Comparison of ENCODE assay signal across 8 cellular contexts in genomic region chr10:73253226-73253557, GRCh38. TPM values are rescaled to one million over a fixed set of nuclear protein-coding genes. Genes with fewer than 3 reads are reported as not detected.
DNase-seq lines count a peak whose midpoint lies in the region; ATAC-seq, FAIRE-seq and TF ChIP-seq lines count a peak whose summit lies in the region.

No MANE protein-coding gene starts in this region.

- no peak overlapping the region for H2BK12ac ChIP-seq in mesenchymal stem cell (ENCODE audit: low read length in 2 of 2)

- CTCF ChIA-PET in MCF 10A (lab: Yijun Ruan, JAX), result interaction anchor here (0.5 to 1.5 kb wide), 3 partner anchors 10 to 960 kb away, joined by 3 to 8 read pairs (median 4); no protein-coding TSS in a partner anchor

- H4K91ac ChIP-seq in mesenchymal stem cell (ENCODE audit: low read length), result no peak overlapping the region

- no peak overlapping the region for H2BK15ac ChIP-seq in mesenchymal stem cell (ENCODE audit: low read depth, poor library complexity, severe bottlenecking)

- H3K18ac ChIP-seq in mesenchymal stem cell (ENCODE audit: low read depth in 1 of 2, low read length in 2 of 2), result no peak overlapping the region

- H3K23ac ChIP-seq in mesenchymal stem cell (ENCODE audit: low read length in 2 of 2), result no peak overlapping the region

- POLR2A ChIA-PET in MCF 10A (lab: Yijun Ruan, JAX), result interaction anchor here (0.6 to 3.7 kb wide), 25 partner anchors 9 to 997 kb away, joined by 3 to 56 read pairs (median 4); partner anchors contain the start of genes ANXA7, CFAP70, ECD and FAM149B1

- peaks cover 13% of the 10 kb centered on the region for H3K79me1 ChIP-seq in mesenchymal stem cell (replicated peaks; ENCODE audit: low read length, poor library complexity, severe bottlenecking)

- TF ChIP-seq POLR2A in GM12891 (IDR thresholded peaks at IDR 0.05; ENCODE audit: low read depth, low read length), result no peak

- H3K4me1 Mint-ChIP-seq in MCF 10A (ENCODE audit: insufficient read depth, unreplicated experiment), result peaks cover 9% of the 10 kb centered on the region

- H4K8ac ChIP-seq in mesenchymal stem cell (ENCODE audit: low read length), result peak overlapping the region; percentile 77

- DNase-seq in GM12891 (ENCODE audit: insufficient read length, low spot score), result peak; percentile 26
- DNase-seq in Karpas-422, result peak; percentile 50
- DNase-seq in MCF 10A (ENCODE audit: unreplicated experiment), result no peak
- DNase-seq in mesenchymal stem cell, result no peak
- no peak for DNase-seq in globus pallidus (ENCODE audit: low spot score)
- no peak for DNase-seq in H4 (ENCODE audit: low spot score)
- no peak for DNase-seq in effector CD8-positive, alpha-beta T cell (lab: John Stamatoyannopoulos, UW)

- H3K27me3 ChIP-seq in Karpas-422 (ENCODE audit: low read length) (no peaks in the 10 kb centered on the region), mesenchymal stem cell (ENCODE audit: control insufficient read depth in 1 of 2, insufficient read depth in 1 of 2, low read length in 2 of 2) (no peaks in the 10 kb centered on the region)

- intact Hi-C loops in MCF 10A (cut with micrococcal nuclease), result no loop called here

- FAIRE-seq in GM12891 (lab: Jason Lieb, UNC), result peak; percentile 26

- peak overlapping the region; percentile 77 for H3K9ac ChIP-seq in Karpas-422 (ENCODE audit: low read length)
- H3K9ac ChIP-seq in mesenchymal stem cell (ENCODE audit: low read length), result peak overlapping the region; percentile 99

- H4K20me1 ChIP-seq in Karpas-422 (ENCODE audit: insufficient read depth, low read depth, low read length), result no peaks in the 10 kb centered on the region

- H3K79me2 ChIP-seq in Karpas-422 (ENCODE audit: low read length), result peaks cover 60% of the 10 kb centered on the region

- peak overlapping the region; percentile 70 for H3K4me3 ChIP-seq in Karpas-422 (ENCODE audit: low read length)
- peak overlapping the region; percentile 88 to 99 for H3K4me3 ChIP-seq in mesenchymal stem cell (ENCODE audit: insufficient read depth in 1 of 2, low read depth in 1 of 2, low read length in 2 of 2)

- no peaks in the 10 kb centered on the region for H3K9me3 Mint-ChIP-seq in MCF 10A (ENCODE audit: unreplicated experiment)

- TF ChIP-seq CTCF in MCF 10A (IDR thresholded peaks at IDR 0.05; ENCODE audit: unreplicated experiment), result no peak

- ATAC-seq in GM21786 (IDR thresholded peaks at IDR 0.05; ENCODE audit: unreplicated experiment), result no peak

- H3K27ac Mint-ChIP-seq in MCF 10A (ENCODE audit: low read depth, unreplicated experiment), result peak overlapping the region; percentile 94

- H2AFZ ChIP-seq in Karpas-422 (ENCODE audit: low read length) (no peak overlapping the region), mesenchymal stem cell (ENCODE audit: low read depth, low read length) (no peak overlapping the region)

- H3K36me3 ChIP-seq in Karpas-422 (ENCODE audit: insufficient read depth, low read length) (peaks cover 17% of the 10 kb centered on the region), mesenchymal stem cell (ENCODE audit: control insufficient read depth in 1 of 2, insufficient read depth in 2 of 2, low read depth in 1 of 2, low read length in 2 of 2) (peaks cover 6 to 26% of the 10 kb centered on the region in 2 experiments)

- H3K14ac ChIP-seq in mesenchymal stem cell (ENCODE audit: low read length in 2 of 2), result no peak overlapping the region

- no TSS peak for BruUV-seq in MCF 10A (replicated peaks; lab: Mats Ljungman, UMichigan)

- H3K36me3 Mint-ChIP-seq in MCF 10A (ENCODE audit: insufficient read depth, unreplicated experiment), result peaks cover 40% of the 10 kb centered on the region

- peak overlapping the region; percentile 61 for H3K27ac ChIP-seq in Karpas-422 (ENCODE audit: low read length)
- peak overlapping the region; percentile 94 for H3K27ac ChIP-seq in mesenchymal stem cell (ENCODE audit: low read length, poor library complexity, severe bottlenecking)

- no peaks in the 10 kb centered on the region for H3K27me3 Mint-ChIP-seq in MCF 10A (ENCODE audit: insufficient read depth, unreplicated experiment)

- H3K4me1 ChIP-seq in Karpas-422 (ENCODE audit: low read length), result peaks cover 46% of the 10 kb centered on the region
- H3K4me1 ChIP-seq in mesenchymal stem cell (ENCODE audit: control insufficient read depth, insufficient read depth, low read depth, low read length), result peaks cover 7% of the 10 kb centered on the region

- H3K9me2 ChIP-seq in Karpas-422 (replicated peaks; ENCODE audit: insufficient read depth, low read length), result no peaks in the 10 kb centered on the region

- WGBS in mesenchymal stem cell, result 0% methylated on average over 3 of the region's 4 CpGs

- peak overlapping the region; percentile 90 for H3K4me3 Mint-ChIP-seq in MCF 10A (ENCODE audit: unreplicated experiment)

- H3K9me3 ChIP-seq in Karpas-422 (ENCODE audit: low read length) (no peaks in the 10 kb centered on the region), mesenchymal stem cell (ENCODE audit: control insufficient read depth, low read length) (no peaks in the 10 kb centered on the region)

- H3K4me2 ChIP-seq in Karpas-422 (ENCODE audit: low read depth, low read length, poor library complexity, severe bottlenecking) (peak overlapping the region; percentile 86), mesenchymal stem cell (ENCODE audit: low read length, poor library complexity, severe bottlenecking) (peak overlapping the region; percentile 69)

- H2BK5ac ChIP-seq in mesenchymal stem cell (ENCODE audit: low read depth, low read length, poor library complexity, severe bottlenecking), result no peak overlapping the region

- H3K4ac ChIP-seq in mesenchymal stem cell (ENCODE audit: low read depth in 1 of 2, low read length in 2 of 2), result peak overlapping the region in 1 of 2 experiments; percentile 51

- H2AK5ac ChIP-seq in mesenchymal stem cell (ENCODE audit: low read length, severe bottlenecking), result peak overlapping the region; percentile 47

- H2BK120ac ChIP-seq in mesenchymal stem cell (ENCODE audit: low read depth, low read length), result no peak overlapping the region

TF ChIP-seq in GM12891, 5 proteins besides CTCF, POLR2A, EP300 and RAD21:
- no peak for TF ChIP-seq SPI1 (IDR thresholded peaks at IDR 0.05; ENCODE audit: low read depth, low read length)
- TF ChIP-seq TAF1 (IDR thresholded peaks at IDR 0.05; ENCODE audit: low read depth, low read length), result no peak
- no peak for TF ChIP-seq POLR2AphosphoS5 (IDR thresholded peaks at IDR 0.05; ENCODE audit: low read depth, low read length)
- no peak for TF ChIP-seq POU2F2 (IDR thresholded peaks at IDR 0.05; ENCODE audit: low read depth, low read length)
- TF ChIP-seq PAX5 (IDR thresholded peaks at IDR 0.05; ENCODE audit: insufficient read depth, low read length, severe bottlenecking), result no peak
TF ChIP-seq in GM12891: peak in this region for 0.

RNA-seq across cellular contexts. Expression of gene MRPS16, which starts 0.7 kb away (rescaled TPM):
- 98.2 TPM for polyA plus RNA-seq in GM12891 (2012; ENCODE audit: low read depth, missing spikeins)
- total RNA-seq in Karpas-422 (2014; rRNA removed; shearing (Covaris generic); ENCODE audit: low replicate concordance), result 78.2 and 88.2 TPM in 2 replicates
- 203 and 247 TPM in 2 replicates for total RNA-seq in MCF 10A (2022)
- polyA plus RNA-seq in mesenchymal stem cell (2013, experiment 1 of 2), result 64.8 TPM
- 68.9 TPM for polyA plus RNA-seq in mesenchymal stem cell (2013, experiment 2 of 2)
- 57.6 and 71.6 TPM in 2 replicates for total RNA-seq in H4 (2014; rRNA removed; shearing (Covaris generic))

RNA-seq across cellular contexts. Expression of gene DNAJC9, which starts 6.1 kb away (rescaled TPM):
- polyA plus RNA-seq in GM12891 (2012; ENCODE audit: low read depth, missing spikeins), result 24.5 TPM
- 31.7 and 44.1 TPM in 2 replicates for total RNA-seq in Karpas-422 (2014; rRNA removed; shearing (Covaris generic); ENCODE audit: low replicate concordance)
- total RNA-seq in MCF 10A (2022), result 33.1 and 35.1 TPM in 2 replicates
- polyA plus RNA-seq in mesenchymal stem cell (2013, experiment 1 of 2), result 13.3 TPM
- 13.1 TPM for polyA plus RNA-seq in mesenchymal stem cell (2013, experiment 2 of 2)
- total RNA-seq in H4 (2014; rRNA removed; shearing (Covaris generic)), result 73.3 and 80.1 TPM in 2 replicates

Comparison
In these comparisons a context has a peak if more than half of its experiments do, and no peak if none do; other contexts are left out.
1. DNase-seq: peak in GM12891 (single experiment) and Karpas-422 (single experiment); none in MCF 10A (single experiment), mesenchymal stem cell (single experiment), globus pallidus (single experiment), H4 (single experiment) and effector CD8-positive, alpha-beta T cell (single experiment).